28 cellular contexts compared by ENCODE assay signal in the genomic region with DNA sequence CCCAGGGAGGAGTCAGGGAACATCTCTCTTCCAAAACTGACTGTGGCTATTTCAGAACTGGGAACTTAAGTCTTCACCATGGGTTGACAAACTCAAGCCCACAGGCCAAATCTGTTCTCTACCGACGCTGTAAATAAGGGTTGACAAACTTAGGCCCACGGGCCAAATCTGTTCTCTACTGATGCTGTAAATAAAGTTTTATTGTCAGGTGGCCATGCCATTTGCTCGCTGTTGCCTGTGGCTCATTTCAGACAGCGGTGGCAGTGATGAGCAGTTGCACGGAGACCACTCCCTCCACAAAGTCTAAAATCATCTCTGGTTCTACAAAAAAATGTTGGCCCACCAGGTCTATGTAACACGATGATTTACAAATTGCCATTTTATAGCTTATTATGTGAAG.
"Had no signal": no experiment of that assay in that cellular context is flagged by ENCODE, and none has a peak within 500 bp of the region (broad histone marks: within the 10 kb centered on the region; RNA-seq: fewer than 3 reads in every experiment).

No MANE protein-coding gene starts in this region.

- H3K4me3 ChIP-seq: left ventricle myocardium inferior, lung, pancreas, prostate gland, sigmoid colon, spleen, suprapubic skin, thoracic aorta, tibial artery, uterus had no signal

- H3K9me3 ChIP-seq: left ventricle myocardium inferior, pancreas, prostate gland, sigmoid colon, spleen, suprapubic skin, thoracic aorta, tibial artery, uterus had no signal

- H3K4me1 Mint-ChIP-seq: immature natural killer cell; mesothelial cell of epicardium; naive B cell; natural killer cell; stimulated activated effector memory CD8-positive, alpha-beta T cell treated with anti-CD3 and anti-CD28 coated beads, Interleukin-12 subunit alpha, Interleukin-12 subunit beta, amount 100 ng/mL, for 72 hours had no signal

- FAIRE-seq: pancreas, small intestine had no signal

- H3K36me3 ChIP-seq: left ventricle myocardium inferior, pancreas, prostate gland, sigmoid colon, spleen, suprapubic skin, thoracic aorta, tibial artery, uterus had no signal

- H3K27ac ChIP-seq: left ventricle myocardium inferior, pancreas, prostate gland, sigmoid colon, spleen, suprapubic skin, thoracic aorta, tibial artery, uterus had no signal

- H3K9me3 Mint-ChIP-seq: immature natural killer cell; mesothelial cell of epicardium; natural killer cell; neural crest cell; stimulated activated naive CD8-positive, alpha-beta T cell treated with anti-CD3 and anti-CD28 coated beads, Interleukin-15, Interleukin-2, amounts not matched to agents 100 ng/mL and 50 ng/mL, for 24 hours; type B pancreatic cell had no signal

- ATAC-seq: natural killer cell; pancreas; right cardiac atrium; stimulated activated effector memory CD8-positive, alpha-beta T cell treated with anti-CD3 and anti-CD28 coated beads, Interleukin-12 subunit alpha, Interleukin-12 subunit beta, amount 100 ng/mL, for 72 hours had no signal

- H3K4me3 Mint-ChIP-seq: immature natural killer cell; mesothelial cell of epicardium; naive B cell; natural killer cell; neural crest cell; stimulated activated effector memory CD8-positive, alpha-beta T cell treated with anti-CD3 and anti-CD28 coated beads, Interleukin-12 subunit alpha, Interleukin-12 subunit beta, amount 100 ng/mL, for 72 hours; stimulated activated naive CD8-positive, alpha-beta T cell treated with anti-CD3 and anti-CD28 coated beads, Interleukin-15, Interleukin-2, amounts not matched to agents 100 ng/mL and 50 ng/mL, for 24 hours; type B pancreatic cell had no signal

- H3K27ac Mint-ChIP-seq: immature natural killer cell; mesothelial cell of epicardium; natural killer cell; stimulated activated effector memory CD8-positive, alpha-beta T cell treated with anti-CD3 and anti-CD28 coated beads, Interleukin-12 subunit alpha, Interleukin-12 subunit beta, amount 100 ng/mL, for 72 hours; stimulated activated naive CD8-positive, alpha-beta T cell treated with anti-CD3 and anti-CD28 coated beads, Interleukin-15, Interleukin-2, amounts not matched to agents 100 ng/mL and 50 ng/mL, for 24 hours; type B pancreatic cell had no signal

- H3K27me3 ChIP-seq: pancreas, sigmoid colon had no signal

- DNase-seq: hypothalamus; immature natural killer cell; islet precursor cell; left ventricle myocardium inferior; mesendoderm; naive B cell; natural killer cell; nucleus accumbens; pancreas; posterior cingulate gyrus; retina; right cardiac atrium; sigmoid colon; small intestine; spleen; stimulated activated CD4-positive, alpha-beta T cell treated with anti-CD3 and anti-CD28 coated beads, Interleukin-4, amount 100 ng/mL, for 24 hours; stimulated activated naive CD4-positive, alpha-beta T cell; tibial artery; uterus had no signal

- H3K36me3 Mint-ChIP-seq: immature natural killer cell; mesothelial cell of epicardium; naive B cell; natural killer cell; stimulated activated effector memory CD8-positive, alpha-beta T cell treated with anti-CD3 and anti-CD28 coated beads, Interleukin-12 subunit alpha, Interleukin-12 subunit beta, amount 100 ng/mL, for 72 hours; type B pancreatic cell had no signal

- H3K4me1 ChIP-seq: left ventricle myocardium inferior, pancreas, prostate gland, sigmoid colon, spleen, suprapubic skin, tibial artery, uterus had no signal
